1 cellular context compared by ENCODE assay signal in the genomic region with DNA sequence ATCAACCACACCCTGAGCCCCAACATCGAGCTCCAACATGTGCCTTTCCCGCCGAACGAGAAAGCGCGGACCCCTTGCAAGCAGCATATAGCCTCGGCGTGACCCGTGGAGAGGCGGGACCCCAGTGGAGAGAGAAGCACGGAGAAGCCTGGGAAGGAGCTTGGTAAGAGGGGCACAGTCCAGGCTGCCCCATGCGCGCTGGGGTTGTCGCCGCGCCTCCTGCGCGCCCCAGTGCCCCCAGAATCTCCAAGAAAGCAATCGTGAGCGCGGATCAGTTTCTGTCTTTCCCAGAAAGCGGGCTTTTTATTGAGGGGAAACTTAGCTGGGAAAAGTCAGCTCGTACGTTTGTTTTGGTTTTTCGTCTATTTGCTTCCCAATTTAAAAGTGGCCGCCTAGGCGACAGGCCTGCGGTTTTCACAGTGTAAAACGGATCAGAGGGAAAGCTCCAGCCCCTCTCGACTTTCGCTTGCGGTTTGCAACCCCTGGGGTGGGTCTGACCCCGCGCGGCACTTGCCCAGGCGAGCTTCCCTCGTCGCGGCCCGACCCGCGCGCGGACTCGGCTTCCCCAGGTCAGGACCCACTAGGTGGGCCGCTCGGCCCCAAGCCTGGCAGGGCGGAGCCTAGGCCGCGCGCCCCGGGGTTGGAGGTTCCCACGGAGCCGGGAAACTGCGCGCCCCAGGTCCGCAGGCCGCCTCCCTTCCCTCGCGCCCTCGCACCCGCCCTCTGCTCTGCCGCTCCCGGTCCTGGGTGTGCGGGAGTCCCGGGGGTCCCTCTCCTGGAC.
TF ChIP-seq lines count a peak whose summit lies in the region.

No MANE protein-coding gene starts in this region.

TF ChIP-seq in HepG2, 621 proteins besides CTCF, POLR2A, EP300 and RAD21 (continued from another document and continues in another):
- TF ChIP-seq, protein P1, sequence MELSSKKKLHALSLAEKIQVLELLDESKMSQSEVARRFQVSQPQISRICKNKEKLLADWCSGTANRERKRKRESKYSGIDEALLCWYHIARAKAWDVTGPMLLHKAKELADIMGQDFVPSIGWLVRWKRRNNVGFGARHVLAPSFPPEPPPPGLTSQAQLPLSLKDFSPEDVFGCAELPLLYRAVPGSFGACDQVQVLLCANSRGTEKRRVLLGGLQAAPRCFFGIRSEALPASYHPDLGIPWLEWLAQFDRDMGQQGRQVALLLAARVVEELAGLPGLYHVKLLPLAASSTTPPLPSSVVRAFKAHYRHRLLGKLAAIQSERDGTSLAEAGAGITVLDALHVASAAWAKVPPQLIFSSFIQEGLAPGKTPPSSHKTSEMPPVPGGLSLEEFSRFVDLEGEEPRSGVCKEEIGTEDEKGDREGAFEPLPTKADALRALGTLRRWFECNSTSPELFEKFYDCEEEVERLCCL (CRISPR knock-in tag; IDR thresholded peaks at IDR 0.05; ENCODE audit: borderline replicate concordance) = no peak
- TF ChIP-seq PCBP1 (IDR thresholded peaks at IDR 0.05; ENCODE audit: borderline replicate concordance, low read depth, low read length) (no peak), SMYD3 (CRISPR knock-in tag; IDR thresholded peaks at IDR 0.05) (0 out of 2 replicates have a peak, but pooled peaks have one; percentile 69), PITX1 (CRISPR knock-in tag; IDR thresholded peaks at IDR 0.05) (0 out of 2 replicates have a peak, but pooled peaks have one; percentile 10), ZMAT3 (CRISPR knock-in tag; conservative IDR thresholded peaks at IDR 0.05) (0 out of 2 replicates have a peak, but pooled peaks have one; percentile 33), CBFB (CRISPR knock-in tag; IDR thresholded peaks at IDR 0.05) (no peak), ARNTL (CRISPR knock-in tag; IDR thresholded peaks at IDR 0.05) (no peak), NCOA1 (CRISPR knock-in tag; IDR thresholded peaks at IDR 0.05) (no peak), ZNF572 (CRISPR knock-in tag; IDR thresholded peaks at IDR 0.05) (no peak; the same call in 1 of the 2 replicates), ZNF333 (CRISPR knock-in tag; IDR thresholded peaks at IDR 0.05; ENCODE audit: borderline replicate concordance) (no peak), PBX2 (CRISPR knock-in tag; IDR thresholded peaks at IDR 0.05) (no peak), SIX4 (CRISPR knock-in tag; IDR thresholded peaks at IDR 0.05) (no peak), HIC2 (CRISPR knock-in tag; IDR thresholded peaks at IDR 0.05; ENCODE audit: low read depth) (no peak), ZSCAN9 (CRISPR knock-in tag; IDR thresholded peaks at IDR 0.05; ENCODE audit: borderline replicate concordance) (0 out of 2 replicates have a peak, but pooled peaks have one; percentile 16), DNMT3B (CRISPR knock-in tag; conservative IDR thresholded peaks at IDR 0.05) (no peak), ZNF549 (CRISPR knock-in tag; IDR thresholded peaks at IDR 0.05) (no peak), SMAD9 (CRISPR knock-in tag; IDR thresholded peaks at IDR 0.05) (no peak), ZNF317 (CRISPR knock-in tag; IDR thresholded peaks at IDR 0.05) (no peak), SP2 (CRISPR knock-in tag; IDR thresholded peaks at IDR 0.05) (no peak), ZSCAN29 (CRISPR knock-in tag; conservative IDR thresholded peaks at IDR 0.05) (no peak), ATF1 (CRISPR knock-in tag; IDR thresholded peaks at IDR 0.05) (no peak), MZF1 (CRISPR knock-in tag; IDR thresholded peaks at IDR 0.05; ENCODE audit: borderline replicate concordance) (no peak), ZSCAN22 (CRISPR knock-in tag; IDR thresholded peaks at IDR 0.05) (no peak), PBX3 (CRISPR knock-in tag; IDR thresholded peaks at IDR 0.05; ENCODE audit: borderline replicate concordance) (no peak), YEATS4 (CRISPR knock-in tag; IDR thresholded peaks at IDR 0.05; ENCODE audit: borderline replicate concordance) (peak; percentile 57), JARID2 (CRISPR knock-in tag; IDR thresholded peaks at IDR 0.05; ENCODE audit: insufficient replicate concordance) (no peak), MNT (IDR thresholded peaks at IDR 0.05) (no peak)
- TF ChIP-seq, protein P2, sequence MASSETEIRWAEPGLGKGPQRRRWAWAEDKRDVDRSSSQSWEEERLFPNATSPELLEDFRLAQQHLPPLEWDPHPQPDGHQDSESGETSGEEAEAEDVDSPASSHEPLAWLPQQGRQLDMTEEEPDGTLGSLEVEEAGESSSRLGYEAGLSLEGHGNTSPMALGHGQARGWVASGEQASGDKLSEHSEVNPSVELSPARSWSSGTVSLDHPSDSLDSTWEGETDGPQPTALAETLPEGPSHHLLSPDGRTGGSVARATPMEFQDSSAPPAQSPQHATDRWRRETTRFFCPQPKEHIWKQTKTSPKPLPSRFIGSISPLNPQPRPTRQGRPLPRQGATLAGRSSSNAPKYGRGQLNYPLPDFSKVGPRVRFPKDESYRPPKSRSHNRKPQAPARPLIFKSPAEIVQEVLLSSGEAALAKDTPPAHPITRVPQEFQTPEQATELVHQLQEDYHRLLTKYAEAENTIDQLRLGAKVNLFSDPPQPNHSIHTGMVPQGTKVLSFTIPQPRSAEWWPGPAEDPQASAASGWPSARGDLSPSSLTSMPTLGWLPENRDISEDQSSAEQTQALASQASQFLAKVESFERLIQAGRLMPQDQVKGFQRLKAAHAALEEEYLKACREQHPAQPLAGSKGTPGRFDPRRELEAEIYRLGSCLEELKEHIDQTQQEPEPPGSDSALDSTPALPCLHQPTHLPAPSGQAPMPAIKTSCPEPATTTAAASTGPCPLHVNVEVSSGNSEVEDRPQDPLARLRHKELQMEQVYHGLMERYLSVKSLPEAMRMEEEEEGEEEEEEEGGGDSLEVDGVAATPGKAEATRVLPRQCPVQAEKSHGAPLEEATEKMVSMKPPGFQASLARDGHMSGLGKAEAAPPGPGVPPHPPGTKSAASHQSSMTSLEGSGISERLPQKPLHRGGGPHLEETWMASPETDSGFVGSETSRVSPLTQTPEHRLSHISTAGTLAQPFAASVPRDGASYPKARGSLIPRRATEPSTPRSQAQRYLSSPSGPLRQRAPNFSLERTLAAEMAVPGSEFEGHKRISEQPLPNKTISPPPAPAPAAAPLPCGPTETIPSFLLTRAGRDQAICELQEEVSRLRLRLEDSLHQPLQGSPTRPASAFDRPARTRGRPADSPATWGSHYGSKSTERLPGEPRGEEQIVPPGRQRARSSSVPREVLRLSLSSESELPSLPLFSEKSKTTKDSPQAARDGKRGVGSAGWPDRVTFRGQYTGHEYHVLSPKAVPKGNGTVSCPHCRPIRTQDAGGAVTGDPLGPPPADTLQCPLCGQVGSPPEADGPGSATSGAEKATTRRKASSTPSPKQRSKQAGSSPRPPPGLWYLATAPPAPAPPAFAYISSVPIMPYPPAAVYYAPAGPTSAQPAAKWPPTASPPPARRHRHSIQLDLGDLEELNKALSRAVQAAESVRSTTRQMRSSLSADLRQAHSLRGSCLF (CRISPR knock-in tag; IDR thresholded peaks at IDR 0.05; ENCODE audit: borderline replicate concordance) = peak; percentile 75; the same call in 1 of the 2 replicates
- TF ChIP-seq, protein P3, sequence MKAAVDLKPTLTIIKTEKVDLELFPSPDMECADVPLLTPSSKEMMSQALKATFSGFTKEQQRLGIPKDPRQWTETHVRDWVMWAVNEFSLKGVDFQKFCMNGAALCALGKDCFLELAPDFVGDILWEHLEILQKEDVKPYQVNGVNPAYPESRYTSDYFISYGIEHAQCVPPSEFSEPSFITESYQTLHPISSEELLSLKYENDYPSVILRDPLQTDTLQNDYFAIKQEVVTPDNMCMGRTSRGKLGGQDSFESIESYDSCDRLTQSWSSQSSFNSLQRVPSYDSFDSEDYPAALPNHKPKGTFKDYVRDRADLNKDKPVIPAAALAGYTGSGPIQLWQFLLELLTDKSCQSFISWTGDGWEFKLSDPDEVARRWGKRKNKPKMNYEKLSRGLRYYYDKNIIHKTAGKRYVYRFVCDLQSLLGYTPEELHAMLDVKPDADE (CRISPR knock-in tag; IDR thresholded peaks at IDR 0.05) = no peak
- TF ChIP-seq, protein P4, sequence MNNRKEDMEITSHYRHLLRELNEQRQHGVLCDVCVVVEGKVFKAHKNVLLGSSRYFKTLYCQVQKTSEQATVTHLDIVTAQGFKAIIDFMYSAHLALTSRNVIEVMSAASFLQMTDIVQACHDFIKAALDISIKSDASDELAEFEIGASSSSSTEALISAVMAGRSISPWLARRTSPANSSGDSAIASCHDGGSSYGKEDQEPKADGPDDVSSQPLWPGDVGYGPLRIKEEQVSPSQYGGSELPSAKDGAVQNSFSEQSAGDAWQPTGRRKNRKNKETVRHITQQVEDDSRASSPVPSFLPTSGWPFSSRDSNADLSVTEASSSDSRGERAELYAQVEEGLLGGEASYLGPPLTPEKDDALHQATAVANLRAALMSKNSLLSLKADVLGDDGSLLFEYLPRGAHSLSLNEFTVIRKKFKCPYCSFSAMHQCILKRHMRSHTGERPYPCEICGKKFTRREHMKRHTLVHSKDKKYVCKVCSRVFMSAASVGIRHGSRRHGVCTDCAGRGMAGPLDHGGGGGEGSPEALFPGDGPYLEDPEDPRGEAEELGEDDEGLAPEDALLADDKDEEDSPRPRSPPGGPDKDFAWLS (CRISPR knock-in tag; IDR thresholded peaks at IDR 0.05; ENCODE audit: borderline replicate concordance) = no peak
- TF ChIP-seq, protein P5, sequence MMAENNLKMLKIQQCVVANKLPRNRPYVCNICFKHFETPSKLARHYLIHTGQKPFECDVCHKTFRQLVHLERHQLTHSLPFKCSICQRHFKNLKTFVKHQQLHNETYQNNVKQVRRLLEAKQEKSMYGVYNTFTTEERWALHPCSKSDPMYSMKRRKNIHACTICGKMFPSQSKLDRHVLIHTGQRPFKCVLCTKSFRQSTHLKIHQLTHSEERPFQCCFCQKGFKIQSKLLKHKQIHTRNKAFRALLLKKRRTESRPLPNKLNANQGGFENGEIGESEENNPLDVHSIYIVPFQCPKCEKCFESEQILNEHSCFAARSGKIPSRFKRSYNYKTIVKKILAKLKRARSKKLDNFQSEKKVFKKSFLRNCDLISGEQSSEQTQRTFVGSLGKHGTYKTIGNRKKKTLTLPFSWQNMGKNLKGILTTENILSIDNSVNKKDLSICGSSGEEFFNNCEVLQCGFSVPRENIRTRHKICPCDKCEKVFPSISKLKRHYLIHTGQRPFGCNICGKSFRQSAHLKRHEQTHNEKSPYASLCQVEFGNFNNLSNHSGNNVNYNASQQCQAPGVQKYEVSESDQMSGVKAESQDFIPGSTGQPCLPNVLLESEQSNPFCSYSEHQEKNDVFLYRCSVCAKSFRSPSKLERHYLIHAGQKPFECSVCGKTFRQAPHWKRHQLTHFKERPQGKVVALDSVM (CRISPR knock-in tag; IDR thresholded peaks at IDR 0.05) = no peak
- TF ChIP-seq, protein P6, sequence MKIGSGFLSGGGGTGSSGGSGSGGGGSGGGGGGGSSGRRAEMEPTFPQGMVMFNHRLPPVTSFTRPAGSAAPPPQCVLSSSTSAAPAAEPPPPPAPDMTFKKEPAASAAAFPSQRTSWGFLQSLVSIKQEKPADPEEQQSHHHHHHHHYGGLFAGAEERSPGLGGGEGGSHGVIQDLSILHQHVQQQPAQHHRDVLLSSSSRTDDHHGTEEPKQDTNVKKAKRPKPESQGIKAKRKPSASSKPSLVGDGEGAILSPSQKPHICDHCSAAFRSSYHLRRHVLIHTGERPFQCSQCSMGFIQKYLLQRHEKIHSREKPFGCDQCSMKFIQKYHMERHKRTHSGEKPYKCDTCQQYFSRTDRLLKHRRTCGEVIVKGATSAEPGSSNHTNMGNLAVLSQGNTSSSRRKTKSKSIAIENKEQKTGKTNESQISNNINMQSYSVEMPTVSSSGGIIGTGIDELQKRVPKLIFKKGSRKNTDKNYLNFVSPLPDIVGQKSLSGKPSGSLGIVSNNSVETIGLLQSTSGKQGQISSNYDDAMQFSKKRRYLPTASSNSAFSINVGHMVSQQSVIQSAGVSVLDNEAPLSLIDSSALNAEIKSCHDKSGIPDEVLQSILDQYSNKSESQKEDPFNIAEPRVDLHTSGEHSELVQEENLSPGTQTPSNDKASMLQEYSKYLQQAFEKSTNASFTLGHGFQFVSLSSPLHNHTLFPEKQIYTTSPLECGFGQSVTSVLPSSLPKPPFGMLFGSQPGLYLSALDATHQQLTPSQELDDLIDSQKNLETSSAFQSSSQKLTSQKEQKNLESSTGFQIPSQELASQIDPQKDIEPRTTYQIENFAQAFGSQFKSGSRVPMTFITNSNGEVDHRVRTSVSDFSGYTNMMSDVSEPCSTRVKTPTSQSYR (CRISPR knock-in tag; IDR thresholded peaks at IDR 0.05; ENCODE audit: borderline replicate concordance) = no peak; the same call in 1 of the 2 replicates
